In genomic region chr1:200279810-200280411, GRCh38 we compare ENCODE assay signal across 8 cellular contexts.
DNase-seq lines count a peak whose midpoint lies in the region; ATAC-seq and TF ChIP-seq lines count a peak whose summit lies in the region.

No MANE protein-coding gene starts in this region.

- H3K27ac Mint-ChIP-seq in T-helper 2 cell treated with Interferon-gamma antibody and Interleukin-4, amounts not matched to agents 5 μg/mL and 100 μg/mL, for 36 hours, result no peak overlapping the region

- no peaks in the 10 kb centered on the region for H3K79me2 ChIP-seq in Loucy (ENCODE audit: insufficient read depth, low read length)

- peaks cover 0 to 4% (median 0%) of the 10 kb centered on the region in 7 donors for H3K27me3 ChIP-seq in heart right ventricle
- no peaks in the 10 kb centered on the region for H3K27me3 ChIP-seq in Loucy (ENCODE audit: insufficient read depth, low read length, poor library complexity, severe bottlenecking)
- H3K27me3 ChIP-seq in foreskin keratinocyte, result peaks cover 3% of the 10 kb centered on the region
- no peaks in the 10 kb centered on the region for H3K27me3 ChIP-seq in sigmoid colon

- no peak overlapping the region for H2AFZ ChIP-seq in Loucy (ENCODE audit: low read length)

- H3K4me3 ChIP-seq in heart right ventricle (no peak overlapping the region), Loucy (ENCODE audit: low read length, poor library complexity, severe bottlenecking) (no peak overlapping the region), sigmoid colon (no peak overlapping the region)

- intact Hi-C loops in heart right ventricle (cut with DNase I), result loop anchor here in 5 of 10 donors (2.0 to 10.0 kb wide), 5 partner anchors 135 to 428 kb away; no protein-coding TSS in a partner anchor
- intact Hi-C loops in Right ventricle myocardium inferior (cut with DNase I), result loop anchor here (10.0 kb wide), 1 partner anchor 595 kb away; no protein-coding TSS in a partner anchor
- intact Hi-C loops in sigmoid colon (cut with DNase I), result loop anchor here (1.0 kb wide), 1 partner anchor 208 kb away; no protein-coding TSS in a partner anchor

- WGBS in heart right ventricle, 2 donors, result 25% methylated on average over 4 of the region's 4 CpGs
- 14 to 55% methylated on average over 4 of the region's 4 CpGs for WGBS in sigmoid colon, 2 donors

- H3K36me3 ChIP-seq in heart right ventricle (no peaks in the 10 kb centered on the region), Loucy (ENCODE audit: insufficient read depth, low read length) (no peaks in the 10 kb centered on the region), sigmoid colon (no peaks in the 10 kb centered on the region)

- no peaks in the 10 kb centered on the region for H3F3A ChIP-seq in Loucy (ENCODE audit: low read depth)

- H3K9me3 ChIP-seq in heart right ventricle (peaks cover 0 to 5% (median 0%) of the 10 kb centered on the region in 11 donors), Loucy (ENCODE audit: insufficient read depth, low read depth, low read length) (no peaks in the 10 kb centered on the region), sigmoid colon (no peaks in the 10 kb centered on the region)

- H3K4me1 Mint-ChIP-seq in T-helper 2 cell treated with Interferon-gamma antibody and Interleukin-4, amounts not matched to agents 5 μg/mL and 100 μg/mL, for 36 hours (ENCODE audit: low read depth), result no peaks in the 10 kb centered on the region

- no peak overlapping the region for H3K27ac ChIP-seq in heart right ventricle
- H3K27ac ChIP-seq in VCaP, result no peak overlapping the region
- no peak overlapping the region for H3K27ac ChIP-seq in foreskin keratinocyte
- H3K27ac ChIP-seq in sigmoid colon, result no peak overlapping the region

- no peaks in the 10 kb centered on the region for H3K9me3 Mint-ChIP-seq in T-helper 2 cell treated with Interferon-gamma antibody and Interleukin-4, amounts not matched to agents 5 μg/mL and 100 μg/mL, for 36 hours

- DNase-seq in heart right ventricle (peak in 1 of 2 donors; percentile 16), Right ventricle myocardium inferior (ENCODE audit: missing footprints) (no peak), foreskin keratinocyte (peak; percentile 16 to 54), sigmoid colon (no peak)
- DNase-seq in T-helper 2 cell treated with Interferon-gamma antibody and Interleukin-4, amounts not matched to agents 5 μg/mL and 100 μg/mL, for 36 hours (ENCODE audit: low spot score), result no peak

- no peak for TF ChIP-seq POLR2A in sigmoid colon (IDR thresholded peaks at IDR 0.05)

- no peak overlapping the region for H3K4me2 ChIP-seq in Loucy (ENCODE audit: low read depth, low read length, poor library complexity, severe bottlenecking)

- H3K9ac ChIP-seq in Loucy (ENCODE audit: low read depth, low read length, poor library complexity, severe bottlenecking), result no peak overlapping the region

- TF ChIP-seq EP300 in sigmoid colon (IDR thresholded peaks at IDR 0.05), result no peak

- no peaks in the 10 kb centered on the region for H4K20me1 ChIP-seq in Loucy (ENCODE audit: insufficient read depth, low read length, poor library complexity, severe bottlenecking)

- ATAC-seq in heart right ventricle, result no peak
- no peak for ATAC-seq in Right ventricle myocardium inferior
- peak; percentile 62 for ATAC-seq in foreskin keratinocyte
- ATAC-seq in GM19463 (IDR thresholded peaks at IDR 0.05; ENCODE audit: unreplicated experiment), result no peak

- TF ChIP-seq CTCF in heart right ventricle (IDR thresholded peaks at IDR 0.05), result peak; percentile 17 to 66 (median 53)
- peak; percentile 82 for TF ChIP-seq CTCF in Loucy (conservative IDR thresholded peaks at IDR 0.05; ENCODE audit: low read length)
- TF ChIP-seq CTCF in VCaP (conservative IDR thresholded peaks at IDR 0.05), result peak; percentile 70
- peak; percentile 85 for TF ChIP-seq CTCF in foreskin keratinocyte (conservative IDR thresholded peaks at IDR 0.05)
- TF ChIP-seq CTCF in sigmoid colon (IDR thresholded peaks at IDR 0.05), result peak in 3 of 4 experiments; percentile 60 to 69 (median 62)

- H3K9me2 ChIP-seq in Loucy (replicated peaks; ENCODE audit: low read depth, low read length), result no peaks in the 10 kb centered on the region

- H3K27me3 Mint-ChIP-seq in T-helper 2 cell treated with Interferon-gamma antibody and Interleukin-4, amounts not matched to agents 5 μg/mL and 100 μg/mL, for 36 hours (ENCODE audit: low read depth), result peaks cover 2% of the 10 kb centered on the region

- H3K4me1 ChIP-seq in heart right ventricle, result peaks cover 0 to 9% (median 0%) of the 10 kb centered on the region in 9 donors
- H3K4me1 ChIP-seq in Loucy (ENCODE audit: insufficient read depth, low read length, poor library complexity, severe bottlenecking), result no peaks in the 10 kb centered on the region
- no peaks in the 10 kb centered on the region for H3K4me1 ChIP-seq in foreskin keratinocyte
- H3K4me1 ChIP-seq in sigmoid colon, result no peaks in the 10 kb centered on the region

- no peak overlapping the region for H3K4me3 Mint-ChIP-seq in T-helper 2 cell treated with Interferon-gamma antibody and Interleukin-4, amounts not matched to agents 5 μg/mL and 100 μg/mL, for 36 hours

- H3K36me3 Mint-ChIP-seq in T-helper 2 cell treated with Interferon-gamma antibody and Interleukin-4, amounts not matched to agents 5 μg/mL and 100 μg/mL, for 36 hours (ENCODE audit: low read depth), result no peaks in the 10 kb centered on the region

Comparison
In these comparisons a context has a peak if more than half of its experiments do, and no peak if none do; other contexts are left out.
1. DNase-seq: peak in foreskin keratinocyte (2 of 2); none in Right ventricle myocardium inferior (single experiment), sigmoid colon (single experiment) and T-helper 2 cell treated with Interferon-gamma antibody and Interleukin-4, amounts not matched to agents 5 μg/mL and 100 μg/mL, for 36 hours (single experiment).
2. Peak in every context shown above with its lines, with median percentiles within 50 percentile points of each other: CTCF ChIP-seq.